In genomic region chr17:42683407-42684031, GRCh38 we compare ENCODE assay signal across 1 cellular context.
TF ChIP-seq lines count a peak whose summit lies in the region.

No MANE protein-coding gene starts in this region.

TF ChIP-seq in HCT116, 20 proteins besides CTCF, POLR2A, EP300 and RAD21:
- TF ChIP-seq ZBTB33 (IDR thresholded peaks at IDR 0.05; ENCODE audit: extremely low read depth, insufficient replicate concordance, low read length) (no peak), REST (IDR thresholded peaks at IDR 0.05; ENCODE audit: low read depth) (no peak), ELF1 (IDR thresholded peaks at IDR 0.05; ENCODE audit: borderline replicate concordance, low read depth) (no peak), POLR2AphosphoS5 (IDR thresholded peaks at IDR 0.05; ENCODE audit: low read depth, low read length) (no peak), SRF (IDR thresholded peaks at IDR 0.05; ENCODE audit: low read depth) (no peak), ZFX (IDR thresholded peaks at IDR 0.05) (no peak), ATF3 (IDR thresholded peaks at IDR 0.05) (no peak), EGR1 (IDR thresholded peaks at IDR 0.05; ENCODE audit: low read depth) (no peak), ZNF274 (IDR thresholded peaks at IDR 0.05; ENCODE audit: low read depth, low read length) (no peak), SIN3A (IDR thresholded peaks at IDR 0.05; ENCODE audit: low read depth) (no peak), TCF7L2 (IDR thresholded peaks at IDR 0.05; ENCODE audit: borderline replicate concordance, extremely low read depth, insufficient read depth, insufficient read length) (no peak), EZH2 (IDR thresholded peaks at IDR 0.05) (no peak), EZH2phosphoT487 (IDR thresholded peaks at IDR 0.05; ENCODE audit: borderline replicate concordance) (no peak), MAX (IDR thresholded peaks at IDR 0.05) (no peak), YY1 (IDR thresholded peaks at IDR 0.05; ENCODE audit: extremely low read depth, insufficient replicate concordance, low read depth, low read length) (no peak)
